8 cellular contexts compared by ENCODE assay signal in the genomic region with DNA sequence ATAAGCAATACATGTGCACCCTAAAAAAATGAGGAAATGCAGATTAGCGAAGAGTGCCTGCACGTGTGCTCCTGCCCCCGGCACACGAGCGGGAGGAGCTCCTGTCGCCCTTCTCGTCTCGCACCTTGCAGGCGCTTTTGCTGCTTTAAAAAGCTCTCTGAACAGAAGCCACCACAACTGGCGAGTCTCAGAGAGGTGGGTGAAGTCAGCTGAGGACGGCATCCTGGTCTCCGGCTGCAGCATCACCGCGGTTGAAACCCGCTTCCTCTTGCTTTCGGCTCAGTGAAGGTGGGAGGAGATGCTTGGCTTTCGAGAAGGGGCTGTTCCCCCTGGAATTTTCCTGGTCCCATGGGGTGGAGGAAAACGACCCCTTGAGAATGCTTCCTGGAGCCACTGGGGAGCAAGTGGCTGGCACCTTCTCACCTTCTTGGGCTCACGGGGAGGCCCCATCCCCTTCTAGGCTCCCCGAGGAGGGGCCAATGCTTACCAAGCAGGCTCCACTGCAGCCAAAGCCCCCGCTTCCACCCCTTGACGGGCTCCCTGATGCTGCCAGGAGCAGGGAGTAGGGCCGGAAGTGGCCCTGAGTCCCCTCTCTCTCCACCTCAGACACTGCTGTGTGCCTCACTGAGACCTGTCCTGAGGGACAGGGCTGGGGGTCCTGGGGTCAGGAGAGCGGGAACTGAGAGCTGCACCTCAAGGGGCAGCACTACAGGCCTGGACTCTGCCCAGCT. TPM values are rescaled to one million over a fixed set of nuclear protein-coding genes. Genes with fewer than 3 reads are reported as not detected.
DNase-seq lines count a peak whose midpoint lies in the region; ATAC-seq lines count a peak whose summit lies in the region.

No MANE protein-coding gene starts in this region.

- H2AK5ac ChIP-seq in mesenchymal stem cell (ENCODE audit: low read length, severe bottlenecking), result no peak overlapping the region

- no peak overlapping the region for H2BK12ac ChIP-seq in mesenchymal stem cell (ENCODE audit: low read length in 2 of 2)

- peaks cover 6% of the 10 kb centered on the region for H3K4me1 Mint-ChIP-seq in memory B cell

- WGBS in mesenchymal stem cell, result 82% methylated on average over 23 of the region's 24 CpGs

- no peak overlapping the region for H2BK120ac ChIP-seq in mesenchymal stem cell (ENCODE audit: low read depth, low read length)

- H3K4ac ChIP-seq in mesenchymal stem cell (ENCODE audit: low read depth in 1 of 2, low read length in 2 of 2), result no peak overlapping the region

- no peaks in the 10 kb centered on the region for H3K36me3 Mint-ChIP-seq in memory B cell

- H3K14ac ChIP-seq in mesenchymal stem cell (ENCODE audit: low read length in 2 of 2), result no peak overlapping the region

- ATAC-seq in memory B cell (ENCODE audit: low read depth), result peak; percentile 87
- peak; percentile 80 for ATAC-seq in stimulated activated naive CD8-positive, alpha-beta T cell treated with anti-CD3 and anti-CD28 coated beads, Interleukin-15, Interleukin-2, amounts not matched to agents 100 U/mL and 50 U/mL, for 24 hours

- no peak overlapping the region for H3K18ac ChIP-seq in mesenchymal stem cell (ENCODE audit: low read depth in 1 of 2, low read length in 2 of 2)

- H4K8ac ChIP-seq in mesenchymal stem cell (ENCODE audit: low read length), result no peak overlapping the region

- peak overlapping the region; percentile 76 for H3K27ac Mint-ChIP-seq in memory B cell

- H3K4me3 ChIP-seq in mesenchymal stem cell (ENCODE audit: insufficient read depth in 1 of 2, low read depth in 1 of 2, low read length in 2 of 2), result no peak overlapping the region

- no peak overlapping the region for H3K4me2 ChIP-seq in mesenchymal stem cell (ENCODE audit: low read length, poor library complexity, severe bottlenecking)

- H3K36me3 ChIP-seq in mesenchymal stem cell (ENCODE audit: control insufficient read depth in 1 of 2, insufficient read depth in 2 of 2, low read depth in 1 of 2, low read length in 2 of 2), result peaks cover 0 to 53% of the 10 kb centered on the region in 2 experiments

- no peaks in the 10 kb centered on the region for H3K9me3 ChIP-seq in mesenchymal stem cell (ENCODE audit: control insufficient read depth, low read length)

- no peak overlapping the region for H3K23ac ChIP-seq in mesenchymal stem cell (ENCODE audit: low read length in 2 of 2)

- peaks cover 32% of the 10 kb centered on the region for H3K79me1 ChIP-seq in mesenchymal stem cell (replicated peaks; ENCODE audit: low read length, poor library complexity, severe bottlenecking)

- no peaks in the 10 kb centered on the region for H3K27me3 Mint-ChIP-seq in memory B cell

- no peak overlapping the region for H3K27ac ChIP-seq in mesenchymal stem cell (ENCODE audit: low read length, poor library complexity, severe bottlenecking)

- no peak overlapping the region for H4K91ac ChIP-seq in mesenchymal stem cell (ENCODE audit: low read length)

- no peak overlapping the region for H2BK5ac ChIP-seq in mesenchymal stem cell (ENCODE audit: low read depth, low read length, poor library complexity, severe bottlenecking)

- H2BK15ac ChIP-seq in mesenchymal stem cell (ENCODE audit: low read depth, poor library complexity, severe bottlenecking), result no peak overlapping the region

- no peak overlapping the region for H2AFZ ChIP-seq in mesenchymal stem cell (ENCODE audit: low read depth, low read length)

- H3K9ac ChIP-seq in mesenchymal stem cell (ENCODE audit: low read length), result no peak overlapping the region

- peaks cover 13% of the 10 kb centered on the region for H3K4me1 ChIP-seq in mesenchymal stem cell (ENCODE audit: control insufficient read depth, insufficient read depth, low read depth, low read length)

- no peaks in the 10 kb centered on the region for H3K27me3 ChIP-seq in mesenchymal stem cell (ENCODE audit: control insufficient read depth in 1 of 2, insufficient read depth in 1 of 2, low read length in 2 of 2)

- H3K9me3 Mint-ChIP-seq in memory B cell, result no peaks in the 10 kb centered on the region

- peak overlapping the region; percentile 79 for H3K4me3 Mint-ChIP-seq in memory B cell

- DNase-seq in MV-4-11 (lab: John Stamatoyannopoulos, UW), result peak; percentile 53
- DNase-seq in activated T-cell treated with anti-CD3 and anti-CD28 coated beads for 48 hours (ENCODE audit: low read depth), result peak; percentile 28
- DNase-seq in memory B cell (ENCODE audit: low spot score in 2 of 2), result peak; percentile 32 to 58
- peak; percentile 66 for DNase-seq in stimulated activated naive CD8-positive, alpha-beta T cell treated with anti-CD3 and anti-CD28 coated beads, Interleukin-15, Interleukin-2, amounts not matched to agents 100 U/mL and 50 U/mL, for 24 hours
- DNase-seq in NCI-H2107 (lab: John Stamatoyannopoulos, UW), result no peak
- no peak for DNase-seq in hippocampal formation (lab: John Stamatoyannopoulos, UW)
- no peak for DNase-seq in NCI-H524 treated with DMSO at 0.1 percent for 48 hours (lab: John Stamatoyannopoulos, UW)
- no peak for DNase-seq in mesenchymal stem cell

RNA-seq across cellular contexts. Expression of a gene that starts 29.2 kb away (rescaled TPM):
- polyA plus RNA-seq in mesenchymal stem cell (2013, experiment 1 of 2), result 61.3 TPM
- 61.0 TPM for polyA plus RNA-seq in mesenchymal stem cell (2013, experiment 2 of 2)

RNA-seq across cellular contexts. Expression of a gene that starts 49.2 kb away (rescaled TPM):
- 7.1 TPM for polyA plus RNA-seq in mesenchymal stem cell (2013, experiment 1 of 2)
- polyA plus RNA-seq in mesenchymal stem cell (2013, experiment 2 of 2), result 7.2 TPM

RNA-seq across cellular contexts. Expression of a gene that starts 49.2 kb away (rescaled TPM):
- 1.0 TPM for polyA plus RNA-seq in mesenchymal stem cell (2013, experiment 1 of 2)
- 1.1 TPM for polyA plus RNA-seq in mesenchymal stem cell (2013, experiment 2 of 2)

Comparison
In these comparisons a context has a peak if more than half of its experiments do, and no peak if none do; other contexts are left out.
1. DNase-seq: peak in MV-4-11 (single experiment), activated T-cell treated with anti-CD3 and anti-CD28 coated beads for 48 hours (single experiment), memory B cell (2 of 2) and stimulated activated naive CD8-positive, alpha-beta T cell treated with anti-CD3 and anti-CD28 coated beads, Interleukin-15, Interleukin-2, amounts not matched to agents 100 U/mL and 50 U/mL, for 24 hours (single experiment); none in NCI-H2107 (single experiment), hippocampal formation (0 of 2), NCI-H524 treated with DMSO at 0.1 percent for 48 hours (single experiment) and mesenchymal stem cell (single experiment).